Comparison of ENCODE assay signal across 8 cellular contexts in genomic region chr7:105387621-105388372, GRCh38.
DNase-seq lines count a peak whose midpoint lies in the region; ATAC-seq and TF ChIP-seq lines count a peak whose summit lies in the region.

No MANE protein-coding gene starts in this region.

- peak; percentile 48 for ATAC-seq in HG02678 (IDR thresholded peaks at IDR 0.05; ENCODE audit: unreplicated experiment)

- peak overlapping the region; percentile 94 for H3K4me3 ChIP-seq in coronary artery

- TF ChIP-seq CTCF in coronary artery (IDR thresholded peaks at IDR 0.05) = no peak

- DNase-seq in NCI-H1417 (lab: John Stamatoyannopoulos, UW) = peak; percentile 64 to 89 (median 87)
- no peak for DNase-seq in NCI-H1417 treated with DMSO at 0.1 percent for 48 hours (lab: John Stamatoyannopoulos, UW)
- peak; percentile 27 for DNase-seq in NCI-H2029 treated with DMSO at 0.1 percent for 48 hours (lab: John Stamatoyannopoulos, UW)
- peak; percentile 61 for DNase-seq in activated CD4-positive, CD25-positive, alpha-beta regulatory T cell treated with anti-CD3 and anti-CD28 coated beads, Interleukin-2, amount 50 U/mL, for 72 hours
- DNase-seq in coronary artery (ENCODE audit: low spot score) = peak; percentile 77
- DNase-seq in left kidney (ENCODE audit: low read depth, low spot score) = peak; percentile 84
- DNase-seq in stimulated activated CD4-positive, alpha-beta T cell treated with anti-CD3 and anti-CD28 coated beads, Interleukin-1b, Interleukin-23, amount 100 ng/mL, for 48 hours = peak; percentile 44

- H3K27ac ChIP-seq in coronary artery = peak overlapping the region; percentile 66 to 83
